In genomic region chr14:30283822-30284446, GRCh38 we compare ENCODE assay signal across 8 cellular contexts.
DNase-seq lines count a peak whose midpoint lies in the region; ATAC-seq and TF ChIP-seq lines count a peak whose summit lies in the region.

No MANE protein-coding gene starts in this region.

- H3K4me2 ChIP-seq in Loucy (ENCODE audit: low read depth, low read length, poor library complexity, severe bottlenecking): no peak overlapping the region
- no peak overlapping the region for H3K4me2 ChIP-seq in mesendoderm (ENCODE audit: low read length)

- H3K79me1 ChIP-seq in mesendoderm (ENCODE audit: low read length): no peaks in the 10 kb centered on the region

- H2AK5ac ChIP-seq in mesendoderm (ENCODE audit: low read length): no peak overlapping the region

- no peak overlapping the region for H2BK120ac ChIP-seq in mesendoderm (ENCODE audit: low read depth, low read length)

- no peak overlapping the region for H2BK15ac ChIP-seq in mesendoderm (replicated peaks; ENCODE audit: low read depth)

- DNase-seq in AG08395 (ENCODE audit: low spot score): peak; percentile 43
- DNase-seq in GM12864 (ENCODE audit: low read depth): no peak
- peak; percentile 22 to 54 (median 42) for DNase-seq in body of pancreas
- DNase-seq in mesendoderm: peak; percentile 87
- no peak for DNase-seq in DMS153 treated with DMSO at 0.1 percent for 48 hours (lab: John Stamatoyannopoulos, UW; ENCODE audit: unreplicated experiment)
- no peak for DNase-seq in middle frontal gyrus (ENCODE audit: extremely low spot score, low spot score)

- no peak overlapping the region for H3K56ac ChIP-seq in mesendoderm (ENCODE audit: low read length)

- H3K79me2 ChIP-seq in Loucy (ENCODE audit: insufficient read depth, low read length): no peaks in the 10 kb centered on the region
- no peaks in the 10 kb centered on the region for H3K79me2 ChIP-seq in mesendoderm (ENCODE audit: control insufficient read depth, insufficient read depth, low read length)

- H4K20me1 ChIP-seq in Loucy (ENCODE audit: insufficient read depth, low read length, poor library complexity, severe bottlenecking): no peaks in the 10 kb centered on the region

- no peak overlapping the region for H3K18ac ChIP-seq in mesendoderm (ENCODE audit: low read length)

- H4K5ac ChIP-seq in mesendoderm (ENCODE audit: low read length): no peak overlapping the region

- intact Hi-C loops in body of pancreas (cut with DNase I): no loop called here

- H2AFZ ChIP-seq in Loucy (ENCODE audit: low read length): no peak overlapping the region

- H2BK5ac ChIP-seq in mesendoderm (ENCODE audit: low read length): no peak overlapping the region

- 30 to 37% methylated on average over 2 of the region's 2 CpGs for WGBS in body of pancreas, 2 donors
- WGBS in mesendoderm (ENCODE audit: extremely low coverage, insufficient coverage, low lambda C conversion rate): no CpG with 5 or more reads among the region's 2 CpGs

- H4K8ac ChIP-seq in mesendoderm (ENCODE audit: low read depth, low read length): no peak overlapping the region

- ATAC-seq in body of pancreas: peak; percentile 50
- no peak for ATAC-seq in GM21447 (IDR thresholded peaks at IDR 0.05; ENCODE audit: unreplicated experiment)

- H3K9me2 ChIP-seq in Loucy (replicated peaks; ENCODE audit: low read depth, low read length): no peaks in the 10 kb centered on the region

- H3K4me1 ChIP-seq in Loucy (ENCODE audit: insufficient read depth, low read length, poor library complexity, severe bottlenecking) (no peaks in the 10 kb centered on the region), body of pancreas (no peaks in the 10 kb centered on the region), mesendoderm (ENCODE audit: control insufficient read depth, low read depth, low read length) (no peaks in the 10 kb centered on the region)

- H3K27me3 ChIP-seq in Loucy (ENCODE audit: insufficient read depth, low read length, poor library complexity, severe bottlenecking): no peaks in the 10 kb centered on the region
- no peaks in the 10 kb centered on the region for H3K27me3 ChIP-seq in body of pancreas
- no peaks in the 10 kb centered on the region for H3K27me3 ChIP-seq in mesendoderm (ENCODE audit: insufficient read depth, low read length, poor library complexity)

- no peak overlapping the region for H3K23ac ChIP-seq in mesendoderm (ENCODE audit: low read length)

- TF ChIP-seq CTCF in GM12864 (IDR thresholded peaks at IDR 0.05; ENCODE audit: low read depth, low read length, missing control alignments) (peak; percentile 81), Loucy (conservative IDR thresholded peaks at IDR 0.05; ENCODE audit: low read length) (peak; percentile 75), body of pancreas (IDR thresholded peaks at IDR 0.05) (peak; percentile 23 to 67 (median 48))

- H3F3A ChIP-seq in Loucy (ENCODE audit: low read depth): no peaks in the 10 kb centered on the region

- H3K9me3 ChIP-seq in Loucy (ENCODE audit: insufficient read depth, low read depth, low read length): no peaks in the 10 kb centered on the region
- H3K9me3 ChIP-seq in body of pancreas: no peaks in the 10 kb centered on the region

- TF ChIP-seq POLR2A in body of pancreas (IDR thresholded peaks at IDR 0.05): no peak

- H3K36me3 ChIP-seq in Loucy (ENCODE audit: insufficient read depth, low read length) (no peaks in the 10 kb centered on the region), body of pancreas (replicated peaks in 1 of 2; ENCODE audit: insufficient read depth in 1 of 2, low read depth in 2 of 2) (no peaks in the 10 kb centered on the region), mesendoderm (ENCODE audit: control insufficient read depth, insufficient read depth, low read length) (no peaks in the 10 kb centered on the region)

- no peak overlapping the region for H3K4ac ChIP-seq in mesendoderm (ENCODE audit: low read depth, low read length)

- H3K27ac ChIP-seq in body of pancreas (no peak overlapping the region), mesendoderm (ENCODE audit: low read depth, low read length) (no peak overlapping the region)

- H3K4me3 ChIP-seq in GM12864 (ENCODE audit: low read depth, low read length) (no peak overlapping the region), Loucy (ENCODE audit: low read length, poor library complexity, severe bottlenecking) (no peak overlapping the region), body of pancreas (no peak overlapping the region), mesendoderm (ENCODE audit: low read length) (no peak overlapping the region)

- no peak overlapping the region for H3K9ac ChIP-seq in Loucy (ENCODE audit: low read depth, low read length, poor library complexity, severe bottlenecking)
- H3K9ac ChIP-seq in mesendoderm (ENCODE audit: low read length): no peak overlapping the region

Comparison
In these comparisons a context has a peak if more than half of its experiments do, and no peak if none do; other contexts are left out.
1. DNase-seq: peak in AG08395 (single experiment), body of pancreas (4 of 4) and mesendoderm (single experiment); none in GM12864 (single experiment), DMS153 treated with DMSO at 0.1 percent for 48 hours (single experiment) and middle frontal gyrus (single experiment).
2. Peak in every context shown above with its lines, with median percentiles within 50 percentile points of each other: CTCF ChIP-seq.